In the genomic region with DNA sequence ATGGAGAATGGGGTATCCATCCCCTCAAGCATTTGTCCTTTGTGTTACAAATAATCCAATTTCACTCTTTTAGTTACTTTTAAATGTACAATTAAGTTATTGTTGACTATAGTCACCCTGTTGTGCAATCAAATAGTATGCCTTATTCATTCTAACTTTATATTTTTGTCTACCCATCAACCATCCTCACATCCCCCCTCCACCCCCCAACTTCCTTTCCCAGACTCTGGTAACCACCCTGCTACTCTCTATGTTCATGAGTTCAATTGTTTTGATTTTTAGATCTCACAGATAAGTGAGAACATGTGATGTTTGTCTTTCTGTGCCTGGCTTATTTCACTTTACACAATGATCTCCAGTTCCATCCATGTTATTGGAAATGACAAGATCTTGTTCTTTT, we compare ENCODE assay signal across 1 cellular context.
TF ChIP-seq lines count a peak whose summit lies in the region.

No MANE protein-coding gene starts in this region.

TF ChIP-seq in IMR-90, 13 proteins besides CTCF, POLR2A, EP300 and RAD21 (continued from another document):
- peak; percentile 75 for TF ChIP-seq CEBPB (IDR thresholded peaks at IDR 0.05; ENCODE audit: low read depth, low read length)
TF ChIP-seq in IMR-90: peak in this region for 1.
